In genomic region chr15:50287324-50288116, GRCh38 we compare ENCODE assay signal across 17 cellular contexts. TPM values are rescaled to one million over a fixed set of nuclear protein-coding genes. Genes with fewer than 3 reads are reported as not detected.
DNase-seq lines count a peak whose midpoint lies in the region; ATAC-seq, FAIRE-seq and TF ChIP-seq lines count a peak whose summit lies in the region.
"Had no signal": no experiment of that assay in that cellular context is flagged by ENCODE, and none has a peak within 500 bp of the region (broad histone marks: within the 10 kb centered on the region; RNA-seq: fewer than 3 reads in every experiment).

No MANE protein-coding gene starts in this region.

- H3K36me3 ChIP-seq in endodermal cell (ENCODE audit: control insufficient read depth, insufficient read depth, low read length), result peaks cover 67% of the 10 kb centered on the region

- CTCF ChIA-PET in activated CD8-positive, alpha-beta T cell treated with anti-CD3 and anti-CD28 coated beads, Interleukin-2, amount 10 ng/mL, durations not matched to agents 7 days and 5 days (lab: Charles Lee), result interaction anchor here (1.2 to 2.0 kb wide), 5 partner anchors 16 to 105 kb away, joined by 3 to 7 read pairs (median 4); partner anchors contain the start of gene SLC27A2
- CTCF ChIA-PET in activated CD8-positive, alpha-beta T cell treated with anti-CD3 and anti-CD28 coated beads for 36 hours (lab: Charles Lee), result interaction anchor here (1.2 kb wide), 1 partner anchor 29 kb away, joined by 3 read pairs; no protein-coding TSS in a partner anchor
- CTCF ChIA-PET in A549 (lab: Yijun Ruan, JAX), result interaction anchor here (0.9 to 1.9 kb wide), 3 partner anchors 10 to 28 kb away, joined by 4 to 5 read pairs (median 5); no protein-coding TSS in a partner anchor

- DNase-seq in activated CD8-positive, alpha-beta T cell treated with anti-CD3 and anti-CD28 coated beads, Interleukin-2, amount 10 ng/mL, durations not matched to agents 7 days and 5 days, result no peak
- DNase-seq in activated CD8-positive, alpha-beta T cell treated with anti-CD3 and anti-CD28 coated beads for 36 hours, result no peak
- DNase-seq in A549 (ENCODE audit: low read depth in 1 of 2, low spot score in 1 of 2) (no peak), T-helper 17 cell (no peak), endodermal cell (no peak), NCI-H1930 (lab: John Stamatoyannopoulos, UW) (no peak), Kasumi-1 (lab: John Stamatoyannopoulos, UW) (no peak)
- DNase-seq: 8988T; ACHN; CD4-positive, alpha-beta memory T cell; DMS79 had no signal

- peak; percentile 65 for FAIRE-seq in A549 (lab: Jason Lieb, UNC)
- FAIRE-seq: GM12878, H1 had no signal

- H3K27me3 Mint-ChIP-seq in activated CD8-positive, alpha-beta T cell treated with anti-CD3 and anti-CD28 coated beads, Interleukin-2, amount 10 ng/mL, durations not matched to agents 7 days and 5 days (ENCODE audit: low read depth), result no peaks in the 10 kb centered on the region
- no peaks in the 10 kb centered on the region for H3K27me3 Mint-ChIP-seq in activated CD8-positive, alpha-beta T cell treated with anti-CD3 and anti-CD28 coated beads for 36 hours
- H3K27me3 Mint-ChIP-seq in T-helper 17 cell (no peaks in the 10 kb centered on the region), endodermal cell (ENCODE audit: insufficient read depth) (no peaks in the 10 kb centered on the region)
- H3K27me3 Mint-ChIP-seq: CD4-positive, alpha-beta memory T cell had no signal

- H3K27ac Mint-ChIP-seq in activated CD8-positive, alpha-beta T cell treated with anti-CD3 and anti-CD28 coated beads, Interleukin-2, amount 10 ng/mL, durations not matched to agents 7 days and 5 days, result peak overlapping the region; percentile 4
- no peak overlapping the region for H3K27ac Mint-ChIP-seq in activated CD8-positive, alpha-beta T cell treated with anti-CD3 and anti-CD28 coated beads for 36 hours
- H3K27ac Mint-ChIP-seq in T-helper 17 cell, result peak overlapping the region; percentile 51
- H3K27ac Mint-ChIP-seq in endodermal cell, result peak overlapping the region; percentile 6

- no peaks in the 10 kb centered on the region for H3K4me1 ChIP-seq in A549
- H3K4me1 ChIP-seq in endodermal cell (ENCODE audit: control insufficient read depth, insufficient read depth, low read length), result peaks cover 3% of the 10 kb centered on the region
- H3K4me1 ChIP-seq: HAP-1 had no signal

- WGBS in A549 (ENCODE audit: missing lambda C conversion rate), result 89% methylated on average over 6 of the region's 6 CpGs
- WGBS in endodermal cell (ENCODE audit: insufficient coverage in 1 of 2, insufficient read length in 1 of 2), 2 experiments, result 89 to 100% methylated on average over 3 to 6 of the region's 6 CpGs

- H3K27ac ChIP-seq in A549 (no peak overlapping the region), endodermal cell (ENCODE audit: low read depth, low read length) (no peak overlapping the region)
- H3K27ac ChIP-seq: BLaER1 treated with 17β-estradiol and CSF1 and Interleukin-3, amounts not matched to agents 10 nM and 100 nM had no signal

- no peak overlapping the region for H3K4me3 ChIP-seq in A549
- peak overlapping the region; percentile 28 for H3K4me3 ChIP-seq in endodermal cell (ENCODE audit: low read length)
- H3K4me3 ChIP-seq: BLaER1 treated with 17β-estradiol and CSF1 and Interleukin-3, amounts not matched to agents 10 nM and 100 nM; GM12878; HAP-1 had no signal

- no peak for TF ChIP-seq RAD21 in A549 (conservative IDR thresholded peaks at IDR 0.05 in 1 of 2, IDR thresholded peaks at IDR 0.05 in 1 of 2)

- ATAC-seq in activated CD8-positive, alpha-beta T cell treated with anti-CD3 and anti-CD28 coated beads, Interleukin-2, amount 10 ng/mL, durations not matched to agents 7 days and 5 days, result no peak
- ATAC-seq in activated CD8-positive, alpha-beta T cell treated with anti-CD3 and anti-CD28 coated beads for 36 hours, result no peak
- ATAC-seq in A549 (no peak), T-helper 17 cell (no peak), GM18505 (IDR thresholded peaks at IDR 0.05; ENCODE audit: unreplicated experiment) (no peak)
- ATAC-seq: GM12878 had no signal

- peaks cover 43% of the 10 kb centered on the region for H3K36me3 Mint-ChIP-seq in activated CD8-positive, alpha-beta T cell treated with anti-CD3 and anti-CD28 coated beads, Interleukin-2, amount 10 ng/mL, durations not matched to agents 7 days and 5 days (ENCODE audit: low read depth)
- H3K36me3 Mint-ChIP-seq in activated CD8-positive, alpha-beta T cell treated with anti-CD3 and anti-CD28 coated beads for 36 hours (ENCODE audit: low read depth), result peaks cover 33% of the 10 kb centered on the region
- peaks cover 3% of the 10 kb centered on the region for H3K36me3 Mint-ChIP-seq in T-helper 17 cell (ENCODE audit: low read depth)
- H3K36me3 Mint-ChIP-seq in endodermal cell (ENCODE audit: low read depth), result peaks cover 51% of the 10 kb centered on the region

- H3K4me3 Mint-ChIP-seq in activated CD8-positive, alpha-beta T cell treated with anti-CD3 and anti-CD28 coated beads, Interleukin-2, amount 10 ng/mL, durations not matched to agents 7 days and 5 days, result no peak overlapping the region
- H3K4me3 Mint-ChIP-seq in activated CD8-positive, alpha-beta T cell treated with anti-CD3 and anti-CD28 coated beads for 36 hours, result no peak overlapping the region
- H3K4me3 Mint-ChIP-seq in T-helper 17 cell (no peak overlapping the region), endodermal cell (no peak overlapping the region)
- H3K4me3 Mint-ChIP-seq: CD4-positive, alpha-beta memory T cell had no signal

- TF ChIP-seq EP300 in A549 (IDR thresholded peaks at IDR 0.05), result no peak

- TF ChIP-seq CTCF in activated CD8-positive, alpha-beta T cell treated with anti-CD3 and anti-CD28 coated beads for 36 hours (IDR thresholded peaks at IDR 0.05), result no peak
- no peak for TF ChIP-seq CTCF in A549 (IDR thresholded peaks at IDR 0.05)
- no peak for TF ChIP-seq CTCF in endodermal cell (conservative IDR thresholded peaks at IDR 0.05)

- intact Hi-C loops in activated CD8-positive, alpha-beta T cell treated with anti-CD3 and anti-CD28 coated beads for 36 hours (cut with micrococcal nuclease), result no loop called here

- no peaks in the 10 kb centered on the region for H3K4me1 Mint-ChIP-seq in activated CD8-positive, alpha-beta T cell treated with anti-CD3 and anti-CD28 coated beads, Interleukin-2, amount 10 ng/mL, durations not matched to agents 7 days and 5 days (ENCODE audit: low read depth)
- H3K4me1 Mint-ChIP-seq in activated CD8-positive, alpha-beta T cell treated with anti-CD3 and anti-CD28 coated beads for 36 hours (ENCODE audit: low read depth), result no peaks in the 10 kb centered on the region
- H3K4me1 Mint-ChIP-seq in T-helper 17 cell (peaks cover 5% of the 10 kb centered on the region), endodermal cell (peaks cover 11% of the 10 kb centered on the region)
- H3K4me1 Mint-ChIP-seq: CD4-positive, alpha-beta memory T cell had no signal

- no peak overlapping the region for H3K4me2 ChIP-seq in A549
- H3K4me2 ChIP-seq: BLaER1 treated with 17β-estradiol and CSF1 and Interleukin-3, amounts not matched to agents 10 nM and 100 nM had no signal

- H3K9me3 ChIP-seq in A549, result no peaks in the 10 kb centered on the region
- H3K9me3 ChIP-seq in T-helper 17 cell (ENCODE audit: control insufficient read depth, low read length, poor library complexity, severe bottlenecking), result no peaks in the 10 kb centered on the region
- no peaks in the 10 kb centered on the region for H3K9me3 ChIP-seq in endodermal cell (ENCODE audit: control insufficient read depth, low read length)
- H3K9me3 ChIP-seq: BLaER1 treated with 17β-estradiol and CSF1 and Interleukin-3, amounts not matched to agents 10 nM and 100 nM; HAP-1 had no signal

- no peaks in the 10 kb centered on the region for H3K9me3 Mint-ChIP-seq in activated CD8-positive, alpha-beta T cell treated with anti-CD3 and anti-CD28 coated beads, Interleukin-2, amount 10 ng/mL, durations not matched to agents 7 days and 5 days (ENCODE audit: insufficient read depth)
- no peaks in the 10 kb centered on the region for H3K9me3 Mint-ChIP-seq in activated CD8-positive, alpha-beta T cell treated with anti-CD3 and anti-CD28 coated beads for 36 hours
- no peaks in the 10 kb centered on the region for H3K9me3 Mint-ChIP-seq in endodermal cell
- H3K9me3 Mint-ChIP-seq: CD4-positive, alpha-beta memory T cell had no signal

- POLR2A ChIA-PET in activated CD8-positive, alpha-beta T cell treated with anti-CD3 and anti-CD28 coated beads, Interleukin-2, amount 10 ng/mL, durations not matched to agents 7 days and 5 days (lab: Charles Lee), result no interaction called here
- POLR2A ChIA-PET in activated CD8-positive, alpha-beta T cell treated with anti-CD3 and anti-CD28 coated beads for 36 hours (lab: Charles Lee), result interaction anchor here (1.1 kb wide), 1 partner anchor 13 kb away, joined by 3 read pairs; no protein-coding TSS in a partner anchor
- POLR2A ChIA-PET in A549 (lab: Yijun Ruan, JAX), result interaction anchor here (0.6 kb wide), 1 partner anchor 619 kb away, joined by 3 read pairs; no protein-coding TSS in a partner anchor

- no peak for TF ChIP-seq POLR2A in A549 (IDR thresholded peaks at IDR 0.05; ENCODE audit: low read length)
- no peak for TF ChIP-seq POLR2A in GM18505 (IDR thresholded peaks at IDR 0.05; ENCODE audit: borderline replicate concordance, extremely low read depth, insufficient read depth, insufficient read length)

- no peak overlapping the region for H3K9ac ChIP-seq in endodermal cell (ENCODE audit: extremely low read depth, low read length, poor library complexity, severe bottlenecking)
- H3K9ac ChIP-seq: BLaER1 treated with 17β-estradiol and CSF1 and Interleukin-3, amounts not matched to agents 10 nM and 100 nM had no signal

- H3K27me3 ChIP-seq in endodermal cell (ENCODE audit: control insufficient read depth, insufficient read depth, low read length, poor library complexity, severe bottlenecking), result no peaks in the 10 kb centered on the region
- H3K27me3 ChIP-seq: BLaER1 treated with 17β-estradiol and CSF1 and Interleukin-3, amounts not matched to agents 10 nM and 100 nM had no signal

TF ChIP-seq in A549, 52 proteins besides CTCF, POLR2A, EP300 and RAD21 (continues in another document):
- no peak for TF ChIP-seq HEYL (CRISPR knock-in tag; IDR thresholded peaks at IDR 0.05)
- TF ChIP-seq MYC (IDR thresholded peaks at IDR 0.05; ENCODE audit: borderline replicate concordance, low read length), result no peak
- TF ChIP-seq RNF2 (IDR thresholded peaks at IDR 0.05; ENCODE audit: borderline replicate concordance, low read depth), result no peak

RNA-seq across cellular contexts. Expression of gene HDC, which starts 22.0 kb away (rescaled TPM):
- under 1 TPM in 1 of 2 experiments, not detected in 1; 0.13 TPM for total RNA-seq in activated CD8-positive, alpha-beta T cell treated with anti-CD3 and anti-CD28 coated beads, Interleukin-2, amount 10 ng/mL, durations not matched to agents 7 days and 5 days
- total RNA-seq in activated CD8-positive, alpha-beta T cell treated with anti-CD3 and anti-CD28 coated beads for 36 hours, result not detected
- 0.13 and 0.16 TPM in 2 replicates for polyA plus RNA-seq in A549 (2011; rRNA removed)
- polyA plus RNA-seq in A549 (2012; cell fraction: cytosol; rRNA removed), result 0.11 and 0.16 TPM in 2 replicates
- 0.66 and 0.92 TPM in 2 replicates for polyA plus RNA-seq in A549 (2012; cell fraction: nucleus; rRNA removed)
- polyA plus RNA-seq in A549 (2017; fragmentation: RNase III; extraction: RNeasy Plus Mini Kit Qiagen cat#74134 plus additional on column Dnase treatment), result 0.07 to 0.18 TPM (median 0.09 TPM) in 3 replicates
- not detected in 2 replicates for polyA minus RNA-seq in A549 (2011; rRNA and poly(A)+ RNA removed)
- total RNA-seq in T-helper 17 cell, result 1 to 10 TPM; 3.5 to 8.1 TPM
- total RNA-seq in endodermal cell, result under 1 TPM in 1 of 2 donors, not detected in 1; 0.31 TPM
- polyA plus RNA-seq in endodermal cell (2013, experiment 1 of 2), result 3.8 TPM
- 2.5 TPM for polyA plus RNA-seq in endodermal cell (2013, experiment 2 of 2)
- total RNA-seq: CD4-positive, alpha-beta memory T cell; G401; GM12878 had no signal
- polyA plus RNA-seq: GM12878 had no signal
